Comparison of ENCODE assay signal across 10 cellular contexts in the genomic region with DNA sequence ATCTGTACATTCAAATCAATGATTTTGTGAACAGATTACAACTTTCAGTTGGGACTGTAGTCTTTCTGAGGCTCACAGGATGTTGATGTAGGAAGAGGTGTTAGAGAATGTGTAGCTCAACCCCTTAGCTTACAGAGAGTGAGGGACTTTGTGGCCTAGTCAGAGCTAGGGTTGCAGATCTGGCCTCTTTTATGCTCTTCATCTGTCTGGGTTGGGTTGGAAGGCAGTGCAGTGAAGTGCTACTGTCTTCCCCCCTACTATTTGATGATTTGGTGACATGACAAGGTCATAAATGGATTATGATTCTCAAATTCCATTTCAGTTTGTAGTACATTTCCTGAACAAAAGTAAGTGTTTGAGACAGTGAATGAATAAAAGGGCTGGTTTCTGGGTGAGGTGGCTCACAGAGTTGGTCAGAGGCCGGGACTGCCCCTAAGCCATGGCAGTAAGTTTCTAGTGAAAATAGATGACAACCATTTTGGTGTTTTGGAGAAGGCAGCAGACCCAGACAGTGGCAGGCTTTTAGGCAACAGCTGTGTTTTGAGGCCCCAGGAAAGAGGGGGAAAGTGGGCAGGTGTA. TPM values are rescaled to one million over a fixed set of nuclear protein-coding genes. Genes with fewer than 3 reads are reported as not detected.
DNase-seq lines count a peak whose midpoint lies in the region; ATAC-seq, FAIRE-seq and TF ChIP-seq lines count a peak whose summit lies in the region.
"Had no signal": no experiment of that assay in that cellular context is flagged by ENCODE, and none has a peak within 500 bp of the region (broad histone marks: within the 10 kb centered on the region; RNA-seq: fewer than 3 reads in every experiment).

No MANE protein-coding gene starts in this region.

- H3K4me3 ChIP-seq in PC-9, result no peak overlapping the region
- no peak overlapping the region for H3K4me3 ChIP-seq in K562
- H3K4me3 ChIP-seq in stomach, result no peak overlapping the region

- no peak for TF ChIP-seq EP300 in K562 (IDR thresholded peaks at IDR 0.05; ENCODE audit: low read length)
- no peak for TF ChIP-seq EP300 in stomach (IDR thresholded peaks at IDR 0.05)

- WGBS in K562 (ENCODE audit: insufficient coverage, low coverage, missing lambda C conversion rate), result 79% methylated on average over 1 of the region's 1 CpG
- 84 to 100% (median 85%) methylated on average over 1 of the region's 1 CpG for WGBS in stomach, 5 donors

- H3K9me3 ChIP-seq in PC-9 (ENCODE audit: insufficient read depth, low read depth) (0 out of 2 replicates have a peak, but pooled peaks cover 7% of the 10 kb centered on the region), K562 (replicated peaks; ENCODE audit: control insufficient read depth, insufficient read depth, low read depth, low read length) (no peaks in the 10 kb centered on the region), stomach (no peaks in the 10 kb centered on the region)

- TF ChIP-seq CTCF in PC-9 (conservative IDR thresholded peaks at IDR 0.05) (no peak), K562 (IDR thresholded peaks at IDR 0.05 in 2 of 3, conservative IDR thresholded peaks at IDR 0.05 in 1 of 3; ENCODE audit: insufficient read depth in 2 of 3, low read depth in 1 of 3, low read length in 3 of 3) (no peak), stomach (IDR thresholded peaks at IDR 0.05) (no peak)

- intact Hi-C loops in PC-9 (cut with micrococcal nuclease; ENCODE audit: unreplicated experiment), result no loop called here
- intact Hi-C loops in K562 (cut with micrococcal nuclease), result no loop called here
- intact Hi-C loops in stomach (cut with DNase I; ENCODE audit: low total_unique reads), result no loop called here

- H3K27ac ChIP-seq in PC-9 (peak overlapping the region; percentile 32; the same call in 1 of the 2 replicates), K562 (ENCODE audit: extremely low read depth, low read depth, low read length) (no peak overlapping the region), stomach (no peak overlapping the region)

- H3K79me2 ChIP-seq in PC-9 (ENCODE audit: low read depth), result peaks cover 99% of the 10 kb centered on the region
- peaks cover 77% of the 10 kb centered on the region for H3K79me2 ChIP-seq in K562 (ENCODE audit: control insufficient read depth, insufficient read depth, low read length)

- DNase-seq in PC-9 (no peak), K562 (ENCODE audit: extremely low read depth in 1 of 4, low spot score in 3 of 4) (no peak), foreskin melanocyte (no peak), DMS 273 (lab: John Stamatoyannopoulos, UW; ENCODE audit: unreplicated experiment) (no peak), stomach (no peak)
- DNase-seq in stimulated activated CD4-positive, alpha-beta T cell treated with anti-CD3 and anti-CD28 coated beads, Interleukin-15, amount 100 ng/mL, for 24 hours, result peak; percentile 75
- DNase-seq: nucleus accumbens had no signal

- no peak overlapping the region for H2AFZ ChIP-seq in PC-9
- no peak overlapping the region for H2AFZ ChIP-seq in K562 (ENCODE audit: low read depth, low read length)

- peaks cover 33% of the 10 kb centered on the region for H3K36me3 ChIP-seq in PC-9 (ENCODE audit: low read depth)
- H3K36me3 ChIP-seq in K562 (ENCODE audit: control insufficient read depth, insufficient read depth, low read length), result no peaks in the 10 kb centered on the region
- no peaks in the 10 kb centered on the region for H3K36me3 ChIP-seq in stomach

- no peaks in the 10 kb centered on the region for H3K9me1 ChIP-seq in K562 (ENCODE audit: control insufficient read depth, insufficient read depth, low read length)

- no peak overlapping the region for H3K9ac ChIP-seq in K562 (ENCODE audit: insufficient read depth in 1 of 2, low read depth in 2 of 2, low read length in 2 of 2)

- H3K27me3 ChIP-seq in PC-9 (ENCODE audit: insufficient read depth, low read depth) (no peaks in the 10 kb centered on the region), K562 (ENCODE audit: control insufficient read depth in 2 of 2, insufficient read depth in 2 of 2, low read length in 2 of 2) (no peaks in the 10 kb centered on the region), stomach (no peaks in the 10 kb centered on the region)

- TF ChIP-seq POLR2A in K562 (conservative IDR thresholded peaks at IDR 0.05) (no peak), stomach (IDR thresholded peaks at IDR 0.05) (no peak)

- FAIRE-seq in K562 (lab: Jason Lieb, UNC), result no peak
- FAIRE-seq: colon had no signal

- BruUV-seq in PC-9 (replicated peaks; lab: Mats Ljungman, UMichigan), result no TSS peak
- BruUV-seq in K562 (replicated peaks; lab: Mats Ljungman, UMichigan), result no TSS peak

- POLR2A ChIA-PET in PC-9 (lab: Charles Lee; ENCODE audit: unreplicated experiment) (no interaction called here), K562 (lab: Yijun Ruan, JAX) (interaction anchor here (1.0 to 2.6 kb wide), 2 partner anchors 20 to 22 kb away, joined by 3 to 11 read pairs; no protein-coding TSS in a partner anchor)

- ATAC-seq in GM18511 (IDR thresholded peaks at IDR 0.05; ENCODE audit: unreplicated experiment) (peak; percentile 40), K562 (peak; percentile 36; the same call in 2 of the 3 replicates), GM18519 (IDR thresholded peaks at IDR 0.05; ENCODE audit: low FRiP score, unreplicated experiment) (no peak)

- in situ Hi-C loops in K562 (cut with MboI), result no loop called here

- H3K4me1 ChIP-seq in PC-9 (replicated peaks; ENCODE audit: insufficient read depth), result 0 out of 2 replicates have a peak, but pooled peaks cover 18% of the 10 kb centered on the region
- peaks cover 3 to 4% of the 10 kb centered on the region in 2 experiments; a peak in 3 of 5 replicates for H3K4me1 ChIP-seq in K562 (replicated peaks in 1 of 2; ENCODE audit: control insufficient read depth in 2 of 2, insufficient read depth in 2 of 2, low read length in 2 of 2)
- H3K4me1 ChIP-seq in stomach, result peaks cover 12 to 90% (median 45%) of the 10 kb centered on the region in 4 donors

- CTCF ChIA-PET in PC-9 (lab: Charles Lee) (no interaction called here), K562 (lab: Yijun Ruan, JAX; ENCODE audit: low intra/inter-chr PET ratio) (no interaction called here)

- peak overlapping the region; percentile 11; the same call in 1 of the 2 replicates for H3K4me2 ChIP-seq in PC-9
- no peak overlapping the region for H3K4me2 ChIP-seq in K562 (ENCODE audit: insufficient read depth, low read length)

- TF ChIP-seq RAD21 in K562 (CRISPR knock-in tag; conservative IDR thresholded peaks at IDR 0.05 in 1 of 2, IDR thresholded peaks at IDR 0.05 in 1 of 2), result no peak

- H3F3A ChIP-seq in PC-9 (ENCODE audit: insufficient read depth, low read depth), result peaks cover 39% of the 10 kb centered on the region

- H4K20me1 ChIP-seq in PC-9 (ENCODE audit: insufficient read depth), result peaks cover 47% of the 10 kb centered on the region
- peaks cover 8% of the 10 kb centered on the region for H4K20me1 ChIP-seq in K562 (replicated peaks; ENCODE audit: control insufficient read depth, insufficient read depth, low read length)

- H3K9me2 ChIP-seq in PC-9 (ENCODE audit: insufficient read depth), result no peaks in the 10 kb centered on the region

TF ChIP-seq in K562, 482 proteins besides CTCF, POLR2A, EP300 and RAD21 (continues in another document):
- TF ChIP-seq NR2C2 (CRISPR knock-in tag; IDR thresholded peaks at IDR 0.05) (no peak), NR2C2 (tag; IDR thresholded peaks at IDR 0.05) (no peak), TCFL5 (CRISPR knock-in tag; conservative IDR thresholded peaks at IDR 0.05) (no peak), HDAC2 (IDR thresholded peaks at IDR 0.05) (no peak), E2F5 (CRISPR knock-in tag; IDR thresholded peaks at IDR 0.05) (no peak)
- TF ChIP-seq, protein P1, sequence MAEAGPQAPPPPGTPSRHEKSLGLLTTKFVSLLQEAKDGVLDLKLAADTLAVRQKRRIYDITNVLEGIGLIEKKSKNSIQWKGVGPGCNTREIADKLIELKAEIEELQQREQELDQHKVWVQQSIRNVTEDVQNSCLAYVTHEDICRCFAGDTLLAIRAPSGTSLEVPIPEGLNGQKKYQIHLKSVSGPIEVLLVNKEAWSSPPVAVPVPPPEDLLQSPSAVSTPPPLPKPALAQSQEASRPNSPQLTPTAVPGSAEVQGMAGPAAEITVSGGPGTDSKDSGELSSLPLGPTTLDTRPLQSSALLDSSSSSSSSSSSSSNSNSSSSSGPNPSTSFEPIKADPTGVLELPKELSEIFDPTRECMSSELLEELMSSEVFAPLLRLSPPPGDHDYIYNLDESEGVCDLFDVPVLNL (CRISPR knock-in tag; IDR thresholded peaks at IDR 0.05; ENCODE audit: low read depth), result no peak

RNA-seq across cellular contexts. Expression of gene MAP4K4, which starts 21.6 kb away (rescaled TPM):
- total RNA-seq in PC-9 (2021), result 100 and 129 TPM in 2 replicates
- 111 and 172 TPM in 2 replicates for total RNA-seq in K562 (2011; cell fraction: chromatin; rRNA removed; ENCODE audit: low replicate concordance)
- 52.4 and 63.6 TPM in 2 replicates for total RNA-seq in K562 (2011; cell fraction: nucleolus; rRNA removed)
- total RNA-seq in K562 (2011; cell fraction: nucleoplasm; rRNA removed), result 100 and 133 TPM in 2 replicates
- total RNA-seq in K562 (2014; rRNA removed), result 48.8 and 50.2 TPM in 2 replicates
- total RNA-seq in K562 (2014; rRNA removed; fragmentation: Illumina TruSeq; extraction: Trizol), result 45.7 and 49.1 TPM in 2 replicates
- 51.4 and 58.4 TPM in 2 replicates for total RNA-seq in K562 (2015; rRNA removed; fragmentation: Illumina TruSeq; extraction: Trizol)
- 64.1 and 72.8 TPM in 2 replicates for total RNA-seq in K562 (2021)
- 42.4 and 51.4 TPM in 2 replicates for polyA plus RNA-seq in K562 (2011; rRNA removed)
- 26.1 and 28.9 TPM in 2 replicates for polyA plus RNA-seq in K562 (2011; cell fraction: cytosol; rRNA removed)
- polyA plus RNA-seq in K562 (2011; cell fraction: nucleus; rRNA removed), result 96.3 and 105 TPM in 2 replicates
- 42.4 and 73.8 TPM in 2 replicates for polyA plus RNA-seq in K562 (2012)
- 68.8 and 76.4 TPM in 2 replicates for polyA plus RNA-seq in K562 (2014; fragmentation: Illumina TruSeq; extraction: Trizol)
- polyA plus RNA-seq in K562 (2014; fragmentation: Nextera tagmentation; extraction: Ambion mirVana), result 1 to 10 TPM; 7.6 to 7.8 TPM
- 44.5 and 50.6 TPM in 2 replicates for polyA plus RNA-seq in K562 (2014; rRNA removed)
- polyA minus RNA-seq in K562 (2011; rRNA and poly(A)+ RNA removed), result 93.2 and 93.9 TPM in 2 replicates
- 37.0 and 44.3 TPM in 2 replicates for polyA minus RNA-seq in K562 (2011; cell fraction: cytosol; rRNA and poly(A)+ RNA removed)
- 83.3 and 132 TPM in 2 replicates for polyA minus RNA-seq in K562 (2011; cell fraction: nucleus; rRNA and poly(A)+ RNA removed)
- total RNA-seq in stomach, result 10 to 100 TPM; 15.6 to 71.6 (median 29.0) TPM
- 10 to 100 TPM in 2 of 3 donors, 1 to 10 TPM in 1; 9.6 to 41.8 (median 18.6) TPM for polyA plus RNA-seq in stomach
